ENCODE assay signal across 23 cellular contexts in genomic region chr10:112274831-112275230, GRCh38. TPM values are rescaled to one million over a fixed set of nuclear protein-coding genes. Genes with fewer than 3 reads are reported as not detected.
DNase-seq lines count a peak whose midpoint lies in the region; ATAC-seq and TF ChIP-seq lines count a peak whose summit lies in the region.
"Had no signal": no experiment of that assay in that cellular context is flagged by ENCODE, and none has a peak within 500 bp of the region (broad histone marks: within the 10 kb centered on the region; RNA-seq: fewer than 3 reads in every experiment).

No MANE protein-coding gene starts in this region.

- no peaks in the 10 kb centered on the region for H3K27me3 Mint-ChIP-seq in stimulated activated memory B cell treated with anti-CD40 and anti-IgM and Interleukin-4, amounts not matched to agents 10 μg/mL and 1 μg/mL and 100 μg/mL, for 72 hours
- H3K27me3 Mint-ChIP-seq in activated T-helper 1 cell treated with anti-CD3 and anti-CD28 coated beads, Interleukin-12 subunit alpha, Interleukin-12 subunit beta, Interleukin-2, Interleukin-4 antibody, amounts not matched to agents 30 ng/mL and 10 ng/mL and 1 ng/mL, durations not matched to agents 14 hours and 24 hours and 36 hours (ENCODE audit: insufficient read depth), result peaks cover 10% of the 10 kb centered on the region

- H3K4me3 Mint-ChIP-seq in stimulated activated memory B cell treated with anti-CD40 and anti-IgM and Interleukin-4, amounts not matched to agents 10 μg/mL and 1 μg/mL and 100 μg/mL, for 72 hours, result no peak overlapping the region
- no peak overlapping the region for H3K4me3 Mint-ChIP-seq in activated T-helper 1 cell treated with anti-CD3 and anti-CD28 coated beads, Interleukin-12 subunit alpha, Interleukin-12 subunit beta, Interleukin-2, Interleukin-4 antibody, amounts not matched to agents 30 ng/mL and 10 ng/mL and 1 ng/mL, durations not matched to agents 14 hours and 24 hours and 36 hours
- H3K4me3 Mint-ChIP-seq: CD14-positive monocyte; CD4-positive, alpha-beta memory T cell; GM23338; H9; HFFc6 had no signal

- H3K4me1 Mint-ChIP-seq in stimulated activated memory B cell treated with anti-CD40 and anti-IgM and Interleukin-4, amounts not matched to agents 10 μg/mL and 1 μg/mL and 100 μg/mL, for 72 hours, result peaks cover 6% of the 10 kb centered on the region
- H3K4me1 Mint-ChIP-seq in activated T-helper 1 cell treated with anti-CD3 and anti-CD28 coated beads, Interleukin-12 subunit alpha, Interleukin-12 subunit beta, Interleukin-2, Interleukin-4 antibody, amounts not matched to agents 30 ng/mL and 10 ng/mL and 1 ng/mL, durations not matched to agents 14 hours and 24 hours and 36 hours (ENCODE audit: low read depth), result no peaks in the 10 kb centered on the region
- H3K4me1 Mint-ChIP-seq: CD14-positive monocyte had no signal

- no peak overlapping the region for H3K23ac ChIP-seq in IMR-90 (ENCODE audit: low read depth, low read length)

- intact Hi-C loops in IMR-90 (cut with micrococcal nuclease) (no loop called here), right lobe of liver (cut with DNase I) (no loop called here)
- intact Hi-C loops in activated T-helper 1 cell treated with anti-CD3 and anti-CD28 coated beads, Interleukin-12 subunit alpha, Interleukin-12 subunit beta, Interleukin-2, Interleukin-4 antibody, amounts not matched to agents 30 ng/mL and 10 ng/mL and 1 ng/mL, durations not matched to agents 14 hours and 24 hours and 36 hours (cut with micrococcal nuclease), result no loop called here

- no peak overlapping the region for H2BK20ac ChIP-seq in IMR-90 (ENCODE audit: low read depth, low read length)

- TF ChIP-seq POLR2A in IMR-90 (IDR thresholded peaks at IDR 0.05; ENCODE audit: low read depth, low read length) (no peak), right lobe of liver (IDR thresholded peaks at IDR 0.05) (no peak)

- H3K9ac ChIP-seq in IMR-90 (ENCODE audit: low read depth, low read length), result no peak overlapping the region
- H3K9ac ChIP-seq: BLaER1 treated with 17β-estradiol and CSF1 and Interleukin-3, amounts not matched to agents 10 nM and 100 nM had no signal

- no peaks in the 10 kb centered on the region for H3K79me1 ChIP-seq in IMR-90 (ENCODE audit: low read depth in 1 of 2, low read length in 2 of 2)

- no peak overlapping the region for H2AK9ac ChIP-seq in IMR-90 (replicated peaks; ENCODE audit: low read depth, low read length, poor library complexity)

- H3K56ac ChIP-seq in IMR-90 (ENCODE audit: extremely low read depth, insufficient read depth, low read length), result no peak overlapping the region

- no peak overlapping the region for H2BK5ac ChIP-seq in IMR-90 (ENCODE audit: low read depth, low read length, poor library complexity, severe bottlenecking)

- DNase-seq in IMR-90 (no peak), left lobe of liver (ENCODE audit: low spot score) (no peak), right lobe of liver (no peak), activated T-cell treated with anti-CD3 and anti-CD28 coated beads for 4 hours (no peak), coronary artery (ENCODE audit: low spot score) (no peak), mesenteric fat pad (ENCODE audit: low spot score) (no peak)
- DNase-seq in activated T-helper 1 cell treated with anti-CD3 and anti-CD28 coated beads, Interleukin-12 subunit alpha, Interleukin-12 subunit beta, Interleukin-2, Interleukin-4 antibody, amounts not matched to agents 30 ng/mL and 10 ng/mL and 1 ng/mL, durations not matched to agents 14 hours and 24 hours and 36 hours (ENCODE audit: low spot score), result no peak
- DNase-seq: 8988T; ACHN; AML-193; BE2C; CD4-positive, alpha-beta memory T cell; COR-L47; DMS153; DND-41; H9; HFFc6 had no signal

- no peak overlapping the region for H4K5ac ChIP-seq in IMR-90 (ENCODE audit: low read depth, low read length)

- H3K27me3 ChIP-seq in IMR-90 (ENCODE audit: control insufficient read depth, insufficient read depth, low read length) (no peaks in the 10 kb centered on the region), right lobe of liver (no peaks in the 10 kb centered on the region)
- H3K27me3 ChIP-seq: BE2C; BLaER1 treated with 17β-estradiol and CSF1 and Interleukin-3, amounts not matched to agents 10 nM and 100 nM had no signal

- H3K27ac Mint-ChIP-seq in stimulated activated memory B cell treated with anti-CD40 and anti-IgM and Interleukin-4, amounts not matched to agents 10 μg/mL and 1 μg/mL and 100 μg/mL, for 72 hours, result no peak overlapping the region
- H3K27ac Mint-ChIP-seq in activated T-helper 1 cell treated with anti-CD3 and anti-CD28 coated beads, Interleukin-12 subunit alpha, Interleukin-12 subunit beta, Interleukin-2, Interleukin-4 antibody, amounts not matched to agents 30 ng/mL and 10 ng/mL and 1 ng/mL, durations not matched to agents 14 hours and 24 hours and 36 hours, result no peak overlapping the region
- H3K27ac Mint-ChIP-seq: CD4-positive, alpha-beta memory T cell; GM23338; H9; HFFc6 had no signal

- H3K9me3 ChIP-seq in IMR-90 (ENCODE audit: control insufficient read depth, insufficient read depth, low read length) (no peaks in the 10 kb centered on the region), right lobe of liver (no peaks in the 10 kb centered on the region)
- H3K9me3 ChIP-seq: A549; BE2C; BLaER1 treated with 17β-estradiol and CSF1 and Interleukin-3, amounts not matched to agents 10 nM and 100 nM had no signal

- dilution Hi-C loops in IMR-90 (cut with HindIII; ENCODE audit: low sequenced_read_pairs, unreplicated experiment), result no loop called here

- TF ChIP-seq RAD21 in IMR-90 (IDR thresholded peaks at IDR 0.05; ENCODE audit: low read length), result no peak

- POLR2A ChIA-PET in IMR-90 (lab: Charles Lee; ENCODE audit: unreplicated experiment), result no interaction called here

- ATAC-seq in IMR-90 (ENCODE audit: low read depth) (no peak), left lobe of liver (peak; percentile 10), right lobe of liver (peak in 1 of 4 donors; percentile 2)
- peak; percentile 36 for ATAC-seq in stimulated activated memory B cell treated with anti-CD40 and anti-IgM and Interleukin-4, amounts not matched to agents 10 μg/mL and 1 μg/mL and 100 μg/mL, for 72 hours
- ATAC-seq: GM23338 had no signal

- H3K4me3 ChIP-seq in IMR-90 (ENCODE audit: insufficient read depth, low read depth, low read length) (no peak overlapping the region), right lobe of liver (no peak overlapping the region), coronary artery (no peak overlapping the region)
- H3K4me3 ChIP-seq: A549; BLaER1 treated with 17β-estradiol and CSF1 and Interleukin-3, amounts not matched to agents 10 nM and 100 nM; GM23338 had no signal

- H3K9me3 Mint-ChIP-seq in stimulated activated memory B cell treated with anti-CD40 and anti-IgM and Interleukin-4, amounts not matched to agents 10 μg/mL and 1 μg/mL and 100 μg/mL, for 72 hours, result no peaks in the 10 kb centered on the region
- H3K9me3 Mint-ChIP-seq in activated T-helper 1 cell treated with anti-CD3 and anti-CD28 coated beads, Interleukin-12 subunit alpha, Interleukin-12 subunit beta, Interleukin-2, Interleukin-4 antibody, amounts not matched to agents 30 ng/mL and 10 ng/mL and 1 ng/mL, durations not matched to agents 14 hours and 24 hours and 36 hours, result no peaks in the 10 kb centered on the region
- H3K9me3 Mint-ChIP-seq: CD4-positive, alpha-beta memory T cell; GM23338; H9; HFFc6 had no signal

- H3K27ac ChIP-seq in IMR-90 (ENCODE audit: insufficient read depth, low read length) (no peak overlapping the region), right lobe of liver (peak overlapping the region; percentile 73 to 93 (median 86)), coronary artery (no peak overlapping the region)
- H3K27ac ChIP-seq: A549; BLaER1 treated with 17β-estradiol and CSF1 and Interleukin-3, amounts not matched to agents 10 nM and 100 nM had no signal

- no peaks in the 10 kb centered on the region for H3K9me1 ChIP-seq in IMR-90 (ENCODE audit: insufficient read depth, low read length)

- WGBS in IMR-90 (ENCODE audit: extremely low coverage in 2 of 2, insufficient read length in 1 of 2), 2 experiments, result 60% methylated on average over 1 of the region's 5 CpGs; no CpG with 5 or more reads in 1 of the 2 experiments
- WGBS in right lobe of liver (ENCODE audit: insufficient coverage, low coverage, low lambda C conversion rate, missing lambda C conversion rate), result 52% methylated on average over 5 of the region's 5 CpGs

- TF ChIP-seq CTCF in IMR-90 (conservative IDR thresholded peaks at IDR 0.05; ENCODE audit: low read depth, low read length), result no peak
- no peak for TF ChIP-seq CTCF in right lobe of liver (IDR thresholded peaks at IDR 0.05)
- TF ChIP-seq CTCF in coronary artery (IDR thresholded peaks at IDR 0.05), result no peak

- no peak overlapping the region for H2AK5ac ChIP-seq in IMR-90 (ENCODE audit: low read depth, low read length)

- H3K36me3 ChIP-seq in IMR-90 (ENCODE audit: control insufficient read depth, insufficient read depth, low read length) (no peaks in the 10 kb centered on the region), right lobe of liver (no peaks in the 10 kb centered on the region)
- H3K36me3 ChIP-seq: BE2C; BLaER1 treated with 17β-estradiol and CSF1 and Interleukin-3, amounts not matched to agents 10 nM and 100 nM had no signal

- H2AFZ ChIP-seq in IMR-90 (replicated peaks; ENCODE audit: low read length, poor library complexity), result peak overlapping the region; percentile 0
- H2AFZ ChIP-seq: GM23338 had no signal

- H3K36me3 Mint-ChIP-seq in stimulated activated memory B cell treated with anti-CD40 and anti-IgM and Interleukin-4, amounts not matched to agents 10 μg/mL and 1 μg/mL and 100 μg/mL, for 72 hours, result no peaks in the 10 kb centered on the region
- no peaks in the 10 kb centered on the region for H3K36me3 Mint-ChIP-seq in activated T-helper 1 cell treated with anti-CD3 and anti-CD28 coated beads, Interleukin-12 subunit alpha, Interleukin-12 subunit beta, Interleukin-2, Interleukin-4 antibody, amounts not matched to agents 30 ng/mL and 10 ng/mL and 1 ng/mL, durations not matched to agents 14 hours and 24 hours and 36 hours (ENCODE audit: low read depth)
- H3K36me3 Mint-ChIP-seq: CD14-positive monocyte; CD4-positive, alpha-beta memory T cell had no signal

- H3K4me2 ChIP-seq in IMR-90 (ENCODE audit: low read depth, low read length), result no peak overlapping the region
- H3K4me2 ChIP-seq: A549; BLaER1 treated with 17β-estradiol and CSF1 and Interleukin-3, amounts not matched to agents 10 nM and 100 nM; GM23338 had no signal

- H3K4ac ChIP-seq in IMR-90 (ENCODE audit: low read depth, low read length), result no peak overlapping the region

- in situ Hi-C loops in IMR-90 (cut with MboI; ENCODE audit: low sequenced_read_pairs), result no loop called here

- no peak overlapping the region for H3K18ac ChIP-seq in IMR-90 (ENCODE audit: low read depth, low read length)

- no peaks in the 10 kb centered on the region for H4K20me1 ChIP-seq in IMR-90 (ENCODE audit: insufficient read depth, low read length)
- H4K20me1 ChIP-seq: BLaER1 treated with 17β-estradiol and CSF1 and Interleukin-3, amounts not matched to agents 10 nM and 100 nM had no signal

- CTCF ChIA-PET in IMR-90 (lab: Yijun Ruan, JAX), result interaction anchor here (1.0 kb wide), 1 partner anchor 41 kb away, joined by 3 read pairs; no protein-coding TSS in a partner anchor

- no peak overlapping the region for H3K14ac ChIP-seq in IMR-90 (replicated peaks; ENCODE audit: low read depth, low read length)

- H2BK15ac ChIP-seq in IMR-90 (ENCODE audit: low read depth, low read length), result no peak overlapping the region

- H3K4me1 ChIP-seq in IMR-90 (ENCODE audit: control insufficient read depth, insufficient read depth, low read length), result peaks cover 9% of the 10 kb centered on the region
- peaks cover 0 to 58% (median 16%) of the 10 kb centered on the region in 4 donors for H3K4me1 ChIP-seq in right lobe of liver
- H3K4me1 ChIP-seq: A549 had no signal

- H2BK120ac ChIP-seq in IMR-90 (ENCODE audit: low read depth, low read length), result no peak overlapping the region

- no peak overlapping the region for H4K91ac ChIP-seq in IMR-90 (ENCODE audit: insufficient read depth, low read depth, low read length)

- no peak overlapping the region for H4K8ac ChIP-seq in IMR-90 (ENCODE audit: low read depth in 2 of 2, low read length in 2 of 2)

- no TSS peak for BruUV-seq in IMR-90 (replicated peaks; lab: Mats Ljungman, UMichigan)

RNA-seq across cellular contexts. Expression of gene TECTB, which starts 8.4 kb away (rescaled TPM):
- total RNA-seq in IMR-90 (2012; rRNA removed) (not detected in 2 replicates), left lobe of liver (0.13 TPM), right lobe of liver (under 1 TPM; 0.18 to 0.83 (median 0.49) TPM), mesenteric fat pad (not detected)
- not detected in 2 replicates for polyA plus RNA-seq in IMR-90 (2012; rRNA removed)
- polyA plus RNA-seq in IMR-90 (2012; cell fraction: cytosol; rRNA removed), result not detected in 2 replicates
- polyA plus RNA-seq in IMR-90 (2012; cell fraction: nucleus; rRNA removed; ENCODE audit: low replicate concordance), result not detected in 2 replicates
- not detected in 2 replicates for total RNA-seq in activated T-helper 1 cell treated with anti-CD3 and anti-CD28 coated beads, Interleukin-12 subunit alpha, Interleukin-12 subunit beta, Interleukin-2, Interleukin-4 antibody, amounts not matched to agents 30 ng/mL and 10 ng/mL and 1 ng/mL, durations not matched to agents 14 hours and 24 hours and 36 hours
- total RNA-seq: CD4-positive, alpha-beta memory T cell; GM23338; H4; H9; HFFc6 had no signal
- polyA plus RNA-seq: A549; CD14-positive monocyte; CD4-positive, alpha-beta memory T cell; GM23338 had no signal

Comparison
In these comparisons a context has a peak if more than half of its experiments do, and no peak if none do; other contexts are left out.
1. H3K27ac ChIP-seq: peak in right lobe of liver (3 of 3); none in IMR-90 (single experiment) and coronary artery (0 of 2).